In the genomic region with DNA sequence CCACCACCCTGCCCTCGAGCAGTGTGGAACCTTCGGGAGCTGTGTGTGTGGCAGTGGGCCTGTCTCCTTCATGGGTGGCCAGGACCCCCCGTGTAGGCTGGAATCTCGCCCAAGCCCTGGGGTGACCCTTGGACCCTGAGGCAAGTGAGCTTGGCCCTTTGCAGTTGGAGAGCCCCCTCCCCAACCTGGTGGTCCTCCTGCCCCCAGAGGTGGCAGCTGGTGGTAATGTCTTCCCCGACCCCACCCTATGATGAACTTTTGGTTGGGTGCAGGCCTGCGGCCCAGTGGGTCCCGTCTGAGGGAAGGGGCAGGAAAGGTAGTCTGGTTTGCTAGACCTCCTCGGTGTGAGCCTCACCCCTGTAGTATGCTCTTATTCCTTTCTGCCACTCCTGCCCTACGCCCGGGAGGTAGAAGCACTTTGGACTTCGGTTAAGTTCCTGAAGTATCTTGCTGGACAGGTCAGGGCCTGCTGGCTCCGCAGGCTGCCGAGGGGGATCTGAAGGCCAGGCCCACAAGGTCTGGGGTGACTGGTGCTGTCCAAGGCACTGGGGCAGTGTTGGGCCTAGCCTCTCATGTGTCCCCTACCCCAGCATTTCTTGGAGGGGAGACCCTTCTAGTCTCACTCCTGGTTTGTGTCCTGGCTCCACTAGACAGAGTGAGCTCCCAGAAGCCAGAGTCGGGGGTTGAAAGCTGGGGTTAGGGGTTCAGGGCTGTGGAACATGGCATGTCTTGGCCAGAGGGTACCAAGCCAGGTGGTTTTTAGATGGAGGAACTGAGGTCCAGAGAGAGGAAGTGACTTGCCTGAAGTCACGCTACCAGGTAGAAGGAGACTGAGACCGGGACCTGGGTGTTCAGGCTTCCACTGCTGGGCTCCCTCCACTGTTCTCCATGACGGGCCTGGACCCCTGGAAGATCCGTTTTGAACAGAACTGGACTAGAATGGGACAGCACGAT, we compare ENCODE assay signal across 8 cellular contexts. TPM values are rescaled to one million over a fixed set of nuclear protein-coding genes. Genes with fewer than 3 reads are reported as not detected.
DNase-seq lines count a peak whose midpoint lies in the region; ATAC-seq and TF ChIP-seq lines count a peak whose summit lies in the region.

No MANE protein-coding gene starts in this region.

- TF ChIP-seq POLR2A in vagina (IDR thresholded peaks at IDR 0.05) = no peak

- H3K27ac ChIP-seq in left ventricle myocardium inferior (replicated peaks) = peak overlapping the region; percentile 98
- peak overlapping the region; percentile 1 for H3K27ac ChIP-seq in caudate nucleus (ENCODE audit: low read depth, low read length)
- peak overlapping the region; percentile 89 for H3K27ac ChIP-seq in vagina

- TF ChIP-seq CTCF in left ventricle myocardium inferior (IDR thresholded peaks at IDR 0.05; ENCODE audit: borderline replicate concordance) = no peak
- TF ChIP-seq CTCF in vagina (IDR thresholded peaks at IDR 0.05) = no peak
- no peak for TF ChIP-seq CTCF in GM13977 (IDR thresholded peaks at IDR 0.05; ENCODE audit: extremely low read depth, insufficient read depth, missing control alignments)

- DNase-seq in left ventricle myocardium inferior (no peak), Right ventricle myocardium inferior (ENCODE audit: missing footprints) (no peak), caudate nucleus (lab: John Stamatoyannopoulos, UW) (no peak), vagina (ENCODE audit: extremely low spot score in 2 of 2) (no peak), GM13977 (ENCODE audit: low spot score) (no peak), iPS-NIHi7 (ENCODE audit: extremely low spot score) (no peak)
- no peak for DNase-seq in activated effector memory CD4-positive, alpha-beta T cell treated with Interleukin-2 at 50 U/mL for 16 hours

- peaks cover 70% of the 10 kb centered on the region for H3K4me1 ChIP-seq in left ventricle myocardium inferior
- H3K4me1 ChIP-seq in mononuclear cell (ENCODE audit: insufficient read depth, low read length) = peaks cover 34% of the 10 kb centered on the region
- peaks cover 56% of the 10 kb centered on the region for H3K4me1 ChIP-seq in vagina

- peak overlapping the region; percentile 88 for H3K4me3 ChIP-seq in left ventricle myocardium inferior
- peak overlapping the region; percentile 87 for H3K4me3 ChIP-seq in mononuclear cell (ENCODE audit: low read length)
- H3K4me3 ChIP-seq in vagina = peak overlapping the region; percentile 69 to 75

- ATAC-seq in Right ventricle myocardium inferior = no peak

- H3K36me3 ChIP-seq in left ventricle myocardium inferior = no peaks in the 10 kb centered on the region
- H3K36me3 ChIP-seq in vagina = no peaks in the 10 kb centered on the region

- no peaks in the 10 kb centered on the region for H3K27me3 ChIP-seq in left ventricle myocardium inferior (ENCODE audit: low read depth)
- H3K27me3 ChIP-seq in mononuclear cell (ENCODE audit: insufficient read depth, low read length) = no peaks in the 10 kb centered on the region
- H3K27me3 ChIP-seq in vagina = no peaks in the 10 kb centered on the region

- intact Hi-C loops in left ventricle myocardium inferior (cut with micrococcal nuclease) = no loop called here
- intact Hi-C loops in Right ventricle myocardium inferior (cut with DNase I) = loop anchor here (10.0 kb wide), 1 partner anchor 103 kb away; no protein-coding TSS in a partner anchor
- intact Hi-C loops in vagina (cut with DNase I) = no loop called here

- in situ Hi-C loops in GM13977 (cut with MboI; ENCODE audit: low pct_unique_long_range_greater_than_20kb, low sequenced_read_pairs, unreplicated experiment) = no loop called here

- H3K9me3 ChIP-seq in left ventricle myocardium inferior (replicated peaks) (no peaks in the 10 kb centered on the region), mononuclear cell (ENCODE audit: low read depth, low read length) (no peaks in the 10 kb centered on the region), vagina (no peaks in the 10 kb centered on the region)

RNA-seq across cellular contexts. Expression of gene ZNF362, which starts 1.7 kb away (rescaled TPM):
- total RNA-seq in left ventricle myocardium inferior (32.4 TPM), Right ventricle myocardium inferior (30.3 TPM), mononuclear cell (11.8 TPM), vagina (24.6 TPM)

Comparison
In these comparisons a context has a peak if more than half of its experiments do, and no peak if none do; other contexts are left out.
1. H3K27ac ChIP-seq: peak in every context shown above with its lines; median percentile 98 in left ventricle myocardium inferior; 89 in vagina; 1 in caudate nucleus.